Comparison of ENCODE assay signal across 1 cellular context in genomic region chr12:109762673-109763191, GRCh38.
TF ChIP-seq lines count a peak whose summit lies in the region.

No MANE protein-coding gene starts in this region.

TF ChIP-seq in SK-N-SH, 30 proteins besides CTCF, POLR2A, EP300 and RAD21:
- TF ChIP-seq, protein P1, sequence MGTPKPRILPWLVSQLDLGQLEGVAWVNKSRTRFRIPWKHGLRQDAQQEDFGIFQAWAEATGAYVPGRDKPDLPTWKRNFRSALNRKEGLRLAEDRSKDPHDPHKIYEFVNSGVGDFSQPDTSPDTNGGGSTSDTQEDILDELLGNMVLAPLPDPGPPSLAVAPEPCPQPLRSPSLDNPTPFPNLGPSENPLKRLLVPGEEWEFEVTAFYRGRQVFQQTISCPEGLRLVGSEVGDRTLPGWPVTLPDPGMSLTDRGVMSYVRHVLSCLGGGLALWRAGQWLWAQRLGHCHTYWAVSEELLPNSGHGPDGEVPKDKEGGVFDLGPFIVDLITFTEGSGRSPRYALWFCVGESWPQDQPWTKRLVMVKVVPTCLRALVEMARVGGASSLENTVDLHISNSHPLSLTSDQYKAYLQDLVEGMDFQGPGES (IDR thresholded peaks at IDR 0.05; ENCODE audit: low read depth, low read length) = no peak
- no peak for TF ChIP-seq NFIC (IDR thresholded peaks at IDR 0.05; ENCODE audit: borderline replicate concordance)
- TF ChIP-seq, protein P2, sequence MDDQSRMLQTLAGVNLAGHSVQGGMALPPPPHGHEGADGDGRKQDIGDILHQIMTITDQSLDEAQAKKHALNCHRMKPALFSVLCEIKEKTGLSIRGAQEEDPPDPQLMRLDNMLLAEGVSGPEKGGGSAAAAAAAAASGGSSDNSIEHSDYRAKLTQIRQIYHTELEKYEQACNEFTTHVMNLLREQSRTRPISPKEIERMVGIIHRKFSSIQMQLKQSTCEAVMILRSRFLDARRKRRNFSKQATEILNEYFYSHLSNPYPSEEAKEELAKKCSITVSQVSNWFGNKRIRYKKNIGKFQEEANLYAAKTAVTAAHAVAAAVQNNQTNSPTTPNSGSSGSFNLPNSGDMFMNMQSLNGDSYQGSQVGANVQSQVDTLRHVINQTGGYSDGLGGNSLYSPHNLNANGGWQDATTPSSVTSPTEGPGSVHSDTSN (IDR thresholded peaks at IDR 0.05) = no peak
TF ChIP-seq in SK-N-SH: peak in this region for 0.
